Comparison of ENCODE assay signal across 9 cellular contexts in the genomic region with DNA sequence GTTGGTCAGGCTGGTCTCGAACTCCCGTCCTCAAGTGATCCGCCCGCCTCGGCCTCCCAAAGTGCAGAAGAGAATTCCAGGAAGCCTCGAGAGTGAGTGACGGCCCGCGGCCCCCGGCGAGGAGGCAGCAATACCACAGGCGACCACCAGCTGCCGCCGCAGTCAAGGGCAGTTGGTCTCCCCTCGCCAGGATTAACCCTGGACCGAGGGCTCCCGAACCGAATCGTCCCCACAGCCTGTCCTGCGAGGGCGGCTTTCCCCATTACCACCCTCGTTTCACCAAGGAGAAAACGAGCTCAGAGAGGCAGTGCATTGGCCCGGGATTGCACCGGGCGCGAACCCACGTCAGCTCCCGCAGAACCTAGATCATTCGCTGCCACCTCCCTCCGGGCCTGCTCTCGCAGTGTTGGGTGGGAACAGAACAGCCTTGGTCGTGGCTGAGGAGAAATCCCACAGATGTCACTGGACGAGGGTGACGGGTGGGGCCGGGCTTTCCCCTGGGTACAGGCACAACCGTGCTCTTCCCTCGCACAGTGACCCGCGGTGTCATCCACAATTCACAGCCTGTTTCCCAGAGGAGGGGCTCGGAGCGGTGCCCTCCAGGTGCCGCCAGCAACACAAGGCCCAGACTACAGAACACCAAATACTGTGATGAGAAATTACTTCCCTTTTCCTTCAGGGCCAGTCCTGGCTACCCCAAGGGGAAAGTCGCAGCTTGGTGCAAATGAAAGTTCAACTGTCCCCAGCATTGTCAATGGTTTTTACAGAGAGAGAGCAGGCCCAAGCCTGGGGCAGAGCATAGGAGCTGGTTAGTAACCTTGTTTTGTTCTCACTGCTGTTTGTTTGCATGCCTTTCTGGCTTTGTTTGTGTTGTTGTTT. TPM values are rescaled to one million over a fixed set of nuclear protein-coding genes. Genes with fewer than 3 reads are reported as not detected.
DNase-seq lines count a peak whose midpoint lies in the region; ATAC-seq, FAIRE-seq and TF ChIP-seq lines count a peak whose summit lies in the region.
"Had no signal": no experiment of that assay in that cellular context is flagged by ENCODE, and none has a peak within 500 bp of the region (broad histone marks: within the 10 kb centered on the region; RNA-seq: fewer than 3 reads in every experiment).

No MANE protein-coding gene starts in this region.

- H3K27ac Mint-ChIP-seq in activated CD4-positive, alpha-beta T cell treated with anti-CD3 and anti-CD28 coated beads, Interleukin-2, amount 10 ng/mL, durations not matched to agents 24 days and 14 days, result no peak overlapping the region
- no peak overlapping the region for H3K27ac Mint-ChIP-seq in activated CD4-positive, alpha-beta T cell treated with anti-CD3 and anti-CD28 coated beads, Interleukin-2, amount 10 ng/mL, durations not matched to agents 7 days and 5 days

- in situ Hi-C loops in K562 (cut with MboI), result no loop called here

- no peak overlapping the region for H3K4me3 ChIP-seq in K562
- no peak overlapping the region for H3K4me3 ChIP-seq in testis

- FAIRE-seq in K562 (lab: Jason Lieb, UNC), result no peak

- H3K36me3 ChIP-seq in K562 (ENCODE audit: control insufficient read depth, insufficient read depth, low read length), result no peaks in the 10 kb centered on the region
- H3K36me3 ChIP-seq in testis (ENCODE audit: low read depth, missing control alignments), result no peaks in the 10 kb centered on the region

- H3K4me2 ChIP-seq in K562 (ENCODE audit: insufficient read depth, low read length), result no peak overlapping the region

- WGBS in K562 (ENCODE audit: insufficient coverage, low coverage, missing lambda C conversion rate), result 22% methylated on average over 40 of the region's 44 CpGs
- WGBS in testis, 2 donors, result 45 to 61% methylated on average over 39 to 44 of the region's 44 CpGs

- no peaks in the 10 kb centered on the region for H3K79me2 ChIP-seq in K562 (ENCODE audit: control insufficient read depth, insufficient read depth, low read length)

- TF ChIP-seq CTCF in K562 (IDR thresholded peaks at IDR 0.05 in 2 of 3, conservative IDR thresholded peaks at IDR 0.05 in 1 of 3; ENCODE audit: insufficient read depth in 2 of 3, low read depth in 1 of 3, low read length in 3 of 3) (peak; percentile 53 to 75 (median 59)), testis (IDR thresholded peaks at IDR 0.05) (peak in 2 of 3 experiments; percentile 26 to 34)

- TF ChIP-seq RAD21 in K562 (CRISPR knock-in tag; conservative IDR thresholded peaks at IDR 0.05 in 1 of 2, IDR thresholded peaks at IDR 0.05 in 1 of 2), result peak in 1 of 2 experiments; percentile 60; a peak in 2 of 4 replicates

- CTCF ChIA-PET in activated CD4-positive, alpha-beta T cell treated with anti-CD3 and anti-CD28 coated beads, Interleukin-2, amount 10 ng/mL, durations not matched to agents 7 days and 5 days (lab: Charles Lee), result interaction anchor here (1.6 kb wide), 2 partner anchors 15 to 126 kb away, joined by 3 to 4 read pairs; no protein-coding TSS in a partner anchor
- CTCF ChIA-PET in K562 (lab: Yijun Ruan, JAX; ENCODE audit: low intra/inter-chr PET ratio), result no interaction called here

- no peak overlapping the region for H2AFZ ChIP-seq in K562 (ENCODE audit: low read depth, low read length)

- H3K9me3 Mint-ChIP-seq in activated CD4-positive, alpha-beta T cell treated with anti-CD3 and anti-CD28 coated beads, Interleukin-2, amount 10 ng/mL, durations not matched to agents 24 days and 14 days, result peaks cover 9% of the 10 kb centered on the region
- peaks cover 2% of the 10 kb centered on the region for H3K9me3 Mint-ChIP-seq in activated CD4-positive, alpha-beta T cell treated with anti-CD3 and anti-CD28 coated beads, Interleukin-2, amount 10 ng/mL, durations not matched to agents 7 days and 5 days

- no peak for TF ChIP-seq POLR2A in K562 (conservative IDR thresholded peaks at IDR 0.05)
- no peak for TF ChIP-seq POLR2A in testis (IDR thresholded peaks at IDR 0.05)
- TF ChIP-seq POLR2A in GM18505 (IDR thresholded peaks at IDR 0.05; ENCODE audit: borderline replicate concordance, extremely low read depth, insufficient read depth, insufficient read length), result no peak

- H3K4me3 Mint-ChIP-seq in activated CD4-positive, alpha-beta T cell treated with anti-CD3 and anti-CD28 coated beads, Interleukin-2, amount 10 ng/mL, durations not matched to agents 24 days and 14 days, result peak overlapping the region; percentile 67
- H3K4me3 Mint-ChIP-seq in activated CD4-positive, alpha-beta T cell treated with anti-CD3 and anti-CD28 coated beads, Interleukin-2, amount 10 ng/mL, durations not matched to agents 7 days and 5 days, result no peak overlapping the region

- no peaks in the 10 kb centered on the region for H4K20me1 ChIP-seq in K562 (replicated peaks; ENCODE audit: control insufficient read depth, insufficient read depth, low read length)

- POLR2A ChIA-PET in activated CD4-positive, alpha-beta T cell treated with anti-CD3 and anti-CD28 coated beads, Interleukin-2, amount 10 ng/mL, durations not matched to agents 7 days and 5 days (lab: Charles Lee), result no interaction called here
- POLR2A ChIA-PET in K562 (lab: Yijun Ruan, JAX), result interaction anchor here (1.2 kb wide), 1 partner anchor 13 kb away, joined by 6 read pairs; no protein-coding TSS in a partner anchor

- peaks cover 27% of the 10 kb centered on the region for H3K27me3 Mint-ChIP-seq in activated CD4-positive, alpha-beta T cell treated with anti-CD3 and anti-CD28 coated beads, Interleukin-2, amount 10 ng/mL, durations not matched to agents 24 days and 14 days
- peaks cover 40% of the 10 kb centered on the region for H3K27me3 Mint-ChIP-seq in activated CD4-positive, alpha-beta T cell treated with anti-CD3 and anti-CD28 coated beads, Interleukin-2, amount 10 ng/mL, durations not matched to agents 7 days and 5 days

- H3K9me1 ChIP-seq in K562 (ENCODE audit: control insufficient read depth, insufficient read depth, low read length), result no peaks in the 10 kb centered on the region

- intact Hi-C loops in activated CD4-positive, alpha-beta T cell treated with anti-CD3 and anti-CD28 coated beads, Interleukin-2, amount 10 ng/mL, durations not matched to agents 24 days and 14 days (cut with micrococcal nuclease), result loop anchor here (5.0 kb wide), 1 partner anchor 123 kb away; the partner anchor contains the start of gene TPGS1
- intact Hi-C loops in K562 (cut with micrococcal nuclease) (no loop called here), testis (cut with DNase I; ENCODE audit: low total_unique reads) (no loop called here)

- H3K4me1 Mint-ChIP-seq in activated CD4-positive, alpha-beta T cell treated with anti-CD3 and anti-CD28 coated beads, Interleukin-2, amount 10 ng/mL, durations not matched to agents 24 days and 14 days, result peaks cover 18% of the 10 kb centered on the region
- H3K4me1 Mint-ChIP-seq in activated CD4-positive, alpha-beta T cell treated with anti-CD3 and anti-CD28 coated beads, Interleukin-2, amount 10 ng/mL, durations not matched to agents 7 days and 5 days, result peaks cover 14% of the 10 kb centered on the region

- peaks cover 5% of the 10 kb centered on the region for H3K36me3 Mint-ChIP-seq in activated CD4-positive, alpha-beta T cell treated with anti-CD3 and anti-CD28 coated beads, Interleukin-2, amount 10 ng/mL, durations not matched to agents 24 days and 14 days (ENCODE audit: low read depth)
- H3K36me3 Mint-ChIP-seq in activated CD4-positive, alpha-beta T cell treated with anti-CD3 and anti-CD28 coated beads, Interleukin-2, amount 10 ng/mL, durations not matched to agents 7 days and 5 days (ENCODE audit: low read depth), result no peaks in the 10 kb centered on the region

- no TSS peak for BruUV-seq in K562 (replicated peaks; lab: Mats Ljungman, UMichigan)

- peaks cover 22 to 44% of the 10 kb centered on the region in 2 experiments; a peak in 4 of 5 replicates for H3K27me3 ChIP-seq in K562 (ENCODE audit: control insufficient read depth in 2 of 2, insufficient read depth in 2 of 2, low read length in 2 of 2)
- no peaks in the 10 kb centered on the region for H3K27me3 ChIP-seq in testis

- no peaks in the 10 kb centered on the region for H3K9me3 ChIP-seq in K562 (replicated peaks; ENCODE audit: control insufficient read depth, insufficient read depth, low read depth, low read length)
- no peaks in the 10 kb centered on the region for H3K9me3 ChIP-seq in testis

- DNase-seq in activated CD4-positive, alpha-beta T cell treated with anti-CD3 and anti-CD28 coated beads, Interleukin-2, amount 10 ng/mL, durations not matched to agents 24 days and 14 days, result no peak
- DNase-seq in activated CD4-positive, alpha-beta T cell treated with anti-CD3 and anti-CD28 coated beads, Interleukin-2, amount 10 ng/mL, durations not matched to agents 7 days and 5 days, result no peak
- DNase-seq in K562 (ENCODE audit: extremely low read depth in 1 of 4, low spot score in 3 of 4) (peak in 3 of 4 experiments; percentile 47 to 59 (median 52)), left kidney (ENCODE audit: low read depth, low spot score) (peak; percentile 75), testis (no peak), NCI-H345 treated with DMSO at 0.1 percent for 48 hours (lab: John Stamatoyannopoulos, UW; ENCODE audit: unreplicated experiment) (no peak)
- DNase-seq: NCI-H146 had no signal

- H3K27ac ChIP-seq in K562 (ENCODE audit: extremely low read depth, low read depth, low read length) (no peak overlapping the region), testis (no peak overlapping the region)

- ATAC-seq in K562 (peak; percentile 91), HG02981 (IDR thresholded peaks at IDR 0.05; ENCODE audit: unreplicated experiment) (no peak), GM18505 (IDR thresholded peaks at IDR 0.05; ENCODE audit: unreplicated experiment) (no peak)

- H3K4me1 ChIP-seq in K562 (replicated peaks in 1 of 2; ENCODE audit: control insufficient read depth in 2 of 2, insufficient read depth in 2 of 2, low read length in 2 of 2) (peaks cover 5 to 19% of the 10 kb centered on the region in 2 experiments; a peak in 4 of 5 replicates), testis (no peaks in the 10 kb centered on the region)

- no peak for TF ChIP-seq EP300 in K562 (IDR thresholded peaks at IDR 0.05; ENCODE audit: low read length)

- no peak overlapping the region; a peak in 1 of 4 replicates for H3K9ac ChIP-seq in K562 (ENCODE audit: insufficient read depth in 1 of 2, low read depth in 2 of 2, low read length in 2 of 2)

RNA-seq across cellular contexts. Expression of gene C2CD4C, which starts 24.8 kb away (rescaled TPM):
- total RNA-seq in activated CD4-positive, alpha-beta T cell treated with anti-CD3 and anti-CD28 coated beads, Interleukin-2, amount 10 ng/mL, durations not matched to agents 24 days and 14 days, result 0.07 and 0.17 TPM in 2 replicates
- not detected for total RNA-seq in activated CD4-positive, alpha-beta T cell treated with anti-CD3 and anti-CD28 coated beads, Interleukin-2, amount 10 ng/mL, durations not matched to agents 7 days and 5 days
- 0.25 and 0.49 TPM in 2 replicates for total RNA-seq in K562 (2011; cell fraction: chromatin; rRNA removed; ENCODE audit: low replicate concordance)
- total RNA-seq in K562 (2011; cell fraction: nucleolus; rRNA removed), result 0.13 and 0.67 TPM in 2 replicates
- 0.15 TPM in 2 replicates for total RNA-seq in K562 (2011; cell fraction: nucleoplasm; rRNA removed)
- total RNA-seq in K562 (2014; rRNA removed) (not detected in 2 replicates), K562 (2014; rRNA removed; fragmentation: Illumina TruSeq; extraction: Trizol) (not detected in 2 replicates), K562 (2015; rRNA removed; fragmentation: Illumina TruSeq; extraction: Trizol) (not detected in 2 replicates), K562 (2021) (not detected in 2 replicates), testis (1 to 10 TPM; 5.3 to 5.4 TPM)
- polyA plus RNA-seq in K562 (2011; rRNA removed) (0.01 and 0.07 TPM in 2 replicates), K562 (2014; fragmentation: Illumina TruSeq; extraction: Trizol) (not detected in 2 replicates), K562 (2014; fragmentation: Nextera tagmentation; extraction: Ambion mirVana) (not detected), K562 (2014; rRNA removed) (0.07 and 0.16 TPM in 2 replicates), testis (ENCODE audit: insufficient read depth, low read depth, low replicate concordance) (0.88 TPM)
- 0.04 and 0.10 TPM in 2 replicates for polyA plus RNA-seq in K562 (2011; cell fraction: cytosol; rRNA removed)
- polyA plus RNA-seq in K562 (2011; cell fraction: nucleus; rRNA removed), result 0.44 and 0.68 TPM in 2 replicates
- not detected in 2 replicates for polyA plus RNA-seq in K562 (2012)
- not detected in 2 replicates for polyA minus RNA-seq in K562 (2011; rRNA and poly(A)+ RNA removed)
- not detected in 2 replicates for polyA minus RNA-seq in K562 (2011; cell fraction: cytosol; rRNA and poly(A)+ RNA removed)
- polyA minus RNA-seq in K562 (2011; cell fraction: nucleus; rRNA and poly(A)+ RNA removed), result 0.13 TPM in 1 of 2 replicates, not detected in the other

RNA-seq across cellular contexts. Expression of gene MIER2, which starts 39.6 kb away (rescaled TPM):
- total RNA-seq in activated CD4-positive, alpha-beta T cell treated with anti-CD3 and anti-CD28 coated beads, Interleukin-2, amount 10 ng/mL, durations not matched to agents 24 days and 14 days, result 27.6 and 32.0 TPM in 2 replicates
- total RNA-seq in activated CD4-positive, alpha-beta T cell treated with anti-CD3 and anti-CD28 coated beads, Interleukin-2, amount 10 ng/mL, durations not matched to agents 7 days and 5 days, result 10 to 100 TPM; 20.7 to 22.0 TPM
- 96.1 and 210 TPM in 2 replicates for total RNA-seq in K562 (2011; cell fraction: chromatin; rRNA removed; ENCODE audit: low replicate concordance)
- 97.7 and 120 TPM in 2 replicates for total RNA-seq in K562 (2011; cell fraction: nucleolus; rRNA removed)
- 88.2 and 108 TPM in 2 replicates for total RNA-seq in K562 (2011; cell fraction: nucleoplasm; rRNA removed)
- 18.0 and 23.8 TPM in 2 replicates for total RNA-seq in K562 (2014; rRNA removed)
- 11.4 and 13.7 TPM in 2 replicates for total RNA-seq in K562 (2014; rRNA removed; fragmentation: Illumina TruSeq; extraction: Trizol)
- total RNA-seq in K562 (2015; rRNA removed; fragmentation: Illumina TruSeq; extraction: Trizol), result 15.2 and 15.6 TPM in 2 replicates
- 33.0 and 34.7 TPM in 2 replicates for total RNA-seq in K562 (2021)
- 13.0 and 17.2 TPM in 2 replicates for polyA plus RNA-seq in K562 (2011; rRNA removed)
- polyA plus RNA-seq in K562 (2011; cell fraction: cytosol; rRNA removed), result 15.0 and 27.6 TPM in 2 replicates
- 70.0 and 127 TPM in 2 replicates for polyA plus RNA-seq in K562 (2011; cell fraction: nucleus; rRNA removed)
- 22.7 and 32.9 TPM in 2 replicates for polyA plus RNA-seq in K562 (2012)
- polyA plus RNA-seq in K562 (2014; fragmentation: Illumina TruSeq; extraction: Trizol), result 24.3 and 32.5 TPM in 2 replicates
- polyA plus RNA-seq in K562 (2014; fragmentation: Nextera tagmentation; extraction: Ambion mirVana), result under 1 TPM; 0.46 to 0.48 TPM
- polyA plus RNA-seq in K562 (2014; rRNA removed), result 20.5 and 32.9 TPM in 2 replicates
- 39.5 and 48.7 TPM in 2 replicates for polyA minus RNA-seq in K562 (2011; rRNA and poly(A)+ RNA removed)
- polyA minus RNA-seq in K562 (2011; cell fraction: cytosol; rRNA and poly(A)+ RNA removed), result 15.7 and 31.0 TPM in 2 replicates
- 37.3 and 44.9 TPM in 2 replicates for polyA minus RNA-seq in K562 (2011; cell fraction: nucleus; rRNA and poly(A)+ RNA removed)
- 10 to 100 TPM; 47.6 to 54.6 TPM for total RNA-seq in testis
- polyA plus RNA-seq in testis (ENCODE audit: insufficient read depth, low read depth, low replicate concordance), result 64.0 TPM

Comparison
In these comparisons a context has a peak if more than half of its experiments do, and no peak if none do; other contexts are left out.
1. DNase-seq: peak in K562 (3 of 4) and left kidney (single experiment); none in activated CD4-positive, alpha-beta T cell treated with anti-CD3 and anti-CD28 coated beads, Interleukin-2, amount 10 ng/mL, durations not matched to agents 24 days and 14 days (single experiment), activated CD4-positive, alpha-beta T cell treated with anti-CD3 and anti-CD28 coated beads, Interleukin-2, amount 10 ng/mL, durations not matched to agents 7 days and 5 days (single experiment), testis (single experiment) and NCI-H345 treated with DMSO at 0.1 percent for 48 hours (single experiment).